ENCODE assay signal across 8 cellular contexts in the genomic region with DNA sequence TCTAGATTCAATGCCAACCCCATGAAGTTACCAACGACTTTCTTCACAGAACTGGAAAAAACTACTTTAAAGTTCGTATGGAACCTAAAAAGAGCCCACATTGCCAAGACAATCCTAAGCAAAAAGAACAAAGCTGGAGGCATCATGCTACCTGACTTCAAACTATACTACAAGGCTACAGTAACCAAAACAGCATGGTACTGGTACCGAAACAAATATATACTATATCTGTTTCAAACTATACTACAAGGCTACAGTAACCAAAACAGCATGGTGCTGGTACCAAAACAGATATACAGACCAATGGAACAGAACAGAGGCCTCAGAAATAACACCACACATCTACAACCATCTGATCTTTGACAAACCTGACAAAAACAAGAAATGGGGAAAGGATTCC. TPM values are rescaled to one million over a fixed set of nuclear protein-coding genes. Genes with fewer than 3 reads are reported as not detected.
"Had no signal": no experiment of that assay in that cellular context is flagged by ENCODE, and none has a peak within 500 bp of the region (broad histone marks: within the 10 kb centered on the region; RNA-seq: fewer than 3 reads in every experiment).

No MANE protein-coding gene starts in this region.

RNA-seq across cellular contexts. Expression of a gene that starts 48.6 kb away (rescaled TPM):
- total RNA-seq: stomach, temporal lobe, thoracic aorta, tibial nerve, transverse colon, urinary bladder, uterus, vagina had no signal
- polyA plus RNA-seq: urinary bladder had no signal
